ENCODE assay signal across 8 cellular contexts in genomic region chr11:72787262-72788104, GRCh38. TPM values are rescaled to one million over a fixed set of nuclear protein-coding genes. Genes with fewer than 3 reads are reported as not detected.
DNase-seq lines count a peak whose midpoint lies in the region; FAIRE-seq and TF ChIP-seq lines count a peak whose summit lies in the region.

No MANE protein-coding gene starts in this region.

- no peaks in the 10 kb centered on the region for H3K9me3 Mint-ChIP-seq in activated T-cell treated with anti-CD3 and anti-CD28 coated beads, Interleukin-2, amount 50 U/mL, for 24 hours
- no peaks in the 10 kb centered on the region for H3K9me3 Mint-ChIP-seq in progenitor cell of endocrine pancreas (ENCODE audit: low read depth)

- H3K27ac Mint-ChIP-seq in activated T-cell treated with anti-CD3 and anti-CD28 coated beads, Interleukin-2, amount 50 U/mL, for 24 hours = peak overlapping the region; percentile 74
- H3K27ac Mint-ChIP-seq in progenitor cell of endocrine pancreas = peak overlapping the region; percentile 99

- H3K4me3 ChIP-seq in bronchial epithelial cell (ENCODE audit: low read depth, low read length) = no peak overlapping the region

- TF ChIP-seq CTCF in bronchial epithelial cell (IDR thresholded peaks at IDR 0.05; ENCODE audit: insufficient read depth, low read length, severe bottlenecking) (peak; percentile 18), progenitor cell of endocrine pancreas (IDR thresholded peaks at IDR 0.05; ENCODE audit: unreplicated experiment) (peak; percentile 50)

- peak; percentile 39 for DNase-seq in activated T-cell treated with anti-CD3 and anti-CD28 coated beads, Interleukin-2, amount 50 U/mL, for 24 hours
- no peak for DNase-seq in activated T-cell treated with anti-CD3 and anti-CD28 coated beads, Interleukin-2, amount 50 U/mL, for 1 hour
- DNase-seq in NCI-H146 treated with DMSO at 0.1 percent for 48 hours (lab: John Stamatoyannopoulos, UW; ENCODE audit: unreplicated experiment) (peak; percentile 96), bronchial epithelial cell (ENCODE audit: low read depth) (no peak), progenitor cell of endocrine pancreas (ENCODE audit: low spot score, unreplicated experiment) (peak; percentile 47), NCI-H1694 (lab: John Stamatoyannopoulos, UW) (no peak)
- no peak for DNase-seq in activated CD4-positive, CD25-positive, alpha-beta regulatory T cell treated with anti-CD3 and anti-CD28 coated beads, Interleukin-2, amount 50 U/mL, for 72 hours
- DNase-seq in activated naive CD4-positive, alpha-beta T cell (lab: John Stamatoyannopoulos, UW) = no peak

- no peaks in the 10 kb centered on the region for H3K27me3 ChIP-seq in bronchial epithelial cell (ENCODE audit: control insufficient read depth, insufficient read depth, low read length)

- H3K4me3 Mint-ChIP-seq in activated T-cell treated with anti-CD3 and anti-CD28 coated beads, Interleukin-2, amount 50 U/mL, for 24 hours = no peak overlapping the region
- H3K4me3 Mint-ChIP-seq in progenitor cell of endocrine pancreas (ENCODE audit: low read depth) = peak overlapping the region; percentile 44

- no peak for FAIRE-seq in bronchial epithelial cell (lab: Jason Lieb, UNC)

- no peaks in the 10 kb centered on the region for H3K36me3 ChIP-seq in bronchial epithelial cell (ENCODE audit: control insufficient read depth, insufficient read depth, low read length)

- peaks cover 23% of the 10 kb centered on the region for H3K4me1 Mint-ChIP-seq in activated T-cell treated with anti-CD3 and anti-CD28 coated beads, Interleukin-2, amount 50 U/mL, for 24 hours (ENCODE audit: low read depth)
- peaks cover 42% of the 10 kb centered on the region for H3K4me1 Mint-ChIP-seq in progenitor cell of endocrine pancreas (ENCODE audit: low read depth)

- H3K27me3 Mint-ChIP-seq in activated T-cell treated with anti-CD3 and anti-CD28 coated beads, Interleukin-2, amount 50 U/mL, for 24 hours = no peaks in the 10 kb centered on the region
- H3K27me3 Mint-ChIP-seq in progenitor cell of endocrine pancreas = no peaks in the 10 kb centered on the region

- H3K36me3 Mint-ChIP-seq in activated T-cell treated with anti-CD3 and anti-CD28 coated beads, Interleukin-2, amount 50 U/mL, for 24 hours (ENCODE audit: low read depth) = no peaks in the 10 kb centered on the region
- no peaks in the 10 kb centered on the region for H3K36me3 Mint-ChIP-seq in progenitor cell of endocrine pancreas (ENCODE audit: insufficient read depth)

RNA-seq across cellular contexts. Expression of gene STARD10, which starts 6.4 kb away (rescaled TPM):
- total RNA-seq in bronchial epithelial cell (118 and 179 TPM in 2 replicates), progenitor cell of endocrine pancreas (212 and 220 TPM in 2 replicates)

RNA-seq across cellular contexts. Expression of gene ATG16L2, which starts 26.7 kb away (rescaled TPM):
- total RNA-seq in bronchial epithelial cell (5.3 and 8.1 TPM in 2 replicates), progenitor cell of endocrine pancreas (43.8 and 43.9 TPM in 2 replicates)

RNA-seq across cellular contexts. Expression of gene ARAP1, which starts 35.3 kb away (rescaled TPM):
- 49.5 and 63.6 TPM in 2 replicates for total RNA-seq in bronchial epithelial cell
- 83.4 and 86.7 TPM in 2 replicates for total RNA-seq in progenitor cell of endocrine pancreas

Comparison
In these comparisons a context has a peak if more than half of its experiments do, and no peak if none do; other contexts are left out.
1. DNase-seq: peak in activated T-cell treated with anti-CD3 and anti-CD28 coated beads, Interleukin-2, amount 50 U/mL, for 24 hours (single experiment), NCI-H146 treated with DMSO at 0.1 percent for 48 hours (single experiment) and progenitor cell of endocrine pancreas (single experiment); none in activated T-cell treated with anti-CD3 and anti-CD28 coated beads, Interleukin-2, amount 50 U/mL, for 1 hour (single experiment), bronchial epithelial cell (single experiment), activated CD4-positive, CD25-positive, alpha-beta regulatory T cell treated with anti-CD3 and anti-CD28 coated beads, Interleukin-2, amount 50 U/mL, for 72 hours (single experiment), NCI-H1694 (single experiment) and activated naive CD4-positive, alpha-beta T cell (0 of 4).